Comparison of ENCODE assay signal across 16 cellular contexts in the genomic region with DNA sequence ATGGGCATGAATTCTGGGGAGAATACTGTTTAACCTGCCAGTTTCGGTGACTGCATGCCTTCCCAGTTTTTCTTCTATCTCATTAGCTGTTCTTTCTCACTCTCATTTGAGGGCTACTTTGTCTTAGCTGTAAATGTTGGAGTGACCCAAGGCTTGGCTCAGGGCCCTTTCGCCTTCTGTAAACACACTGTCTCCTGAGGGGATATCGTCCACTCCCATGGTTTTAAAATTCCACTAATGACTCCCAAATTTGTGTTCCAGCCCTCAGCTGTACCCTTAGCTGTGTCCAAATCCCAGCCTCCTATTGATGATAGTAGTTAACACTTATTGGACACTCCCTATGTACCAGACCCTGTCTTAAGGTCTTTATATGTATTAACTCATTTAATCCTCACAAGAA. TPM values are rescaled to one million over a fixed set of nuclear protein-coding genes. Genes with fewer than 3 reads are reported as not detected.
DNase-seq lines count a peak whose midpoint lies in the region; ATAC-seq and TF ChIP-seq lines count a peak whose summit lies in the region.
"Had no signal": no experiment of that assay in that cellular context is flagged by ENCODE, and none has a peak within 500 bp of the region (broad histone marks: within the 10 kb centered on the region; RNA-seq: fewer than 3 reads in every experiment).

No MANE protein-coding gene starts in this region.

- H3K27me3 Mint-ChIP-seq in H9 (ENCODE audit: low read depth) = peaks cover 82% of the 10 kb centered on the region

- no peak overlapping the region for H3K23ac ChIP-seq in H9 (ENCODE audit: insufficient read length, low read depth, low read length)

- no peak overlapping the region for H3K18ac ChIP-seq in H9 (ENCODE audit: insufficient read length, low read depth, low read length)

- peaks cover 7 to 10% of the 10 kb centered on the region in 2 experiments for H3K4me1 Mint-ChIP-seq in H9
- H3K4me1 Mint-ChIP-seq: CD4-positive, alpha-beta memory T cell had no signal

- TF ChIP-seq POLR2A in testis (IDR thresholded peaks at IDR 0.05) = no peak

- no peak overlapping the region for H2BK5ac ChIP-seq in H9 (ENCODE audit: insufficient read length, low read length)

- H2BK20ac ChIP-seq in H9 (ENCODE audit: low read depth, low read length, poor library complexity, severe bottlenecking) = no peak overlapping the region

- no peaks in the 10 kb centered on the region for H3K9me3 ChIP-seq in right atrium auricular region
- H3K9me3 ChIP-seq in testis = no peaks in the 10 kb centered on the region
- no peaks in the 10 kb centered on the region for H3K9me3 ChIP-seq in H9 (ENCODE audit: control insufficient read depth, low read depth, low read length)
- H3K9me3 ChIP-seq: HAP-1 had no signal

- H4K5ac ChIP-seq in H9 (ENCODE audit: insufficient read length, low read depth, low read length) = no peak overlapping the region

- H3K4ac ChIP-seq in H9 (ENCODE audit: low read depth, low read length) = no peak overlapping the region

- H3T11ph ChIP-seq in H9 (ENCODE audit: low read length) = no peak overlapping the region

- H3K27me3 ChIP-seq in right atrium auricular region (no peaks in the 10 kb centered on the region), testis (no peaks in the 10 kb centered on the region), H9 (ENCODE audit: insufficient read depth, low read length) (peaks cover 21% of the 10 kb centered on the region; the same call in 1 of the 2 replicates)

- no peaks in the 10 kb centered on the region; a peak in 1 of 7 replicates for H3K36me3 Mint-ChIP-seq in H9 (ENCODE audit: insufficient read depth in 1 of 3, low read depth in 3 of 3)
- H3K36me3 Mint-ChIP-seq: CD4-positive, alpha-beta memory T cell had no signal

- H2BK12ac ChIP-seq in H9 (ENCODE audit: insufficient read length, low read depth, low read length) = no peak overlapping the region

- no peaks in the 10 kb centered on the region for H4K20me1 ChIP-seq in H9 (ENCODE audit: control insufficient read depth, insufficient read depth, insufficient read length)

- no peak overlapping the region for H3K4me2 ChIP-seq in H9 (ENCODE audit: insufficient read depth, insufficient read length, low read length)
- H3K4me2 ChIP-seq: GM23338 had no signal

- DNase-seq in Right ventricle myocardium inferior (ENCODE audit: missing footprints) (no peak), left cardiac atrium (no peak), left ventricle myocardium superior (no peak), right atrium auricular region (ENCODE audit: low spot score) (no peak), testis (peak; percentile 33), H9 (no peak)
- DNase-seq: C1 segment of cervical spinal cord; Calu3; CD4-positive, alpha-beta memory T cell; COR-L47; DMS53; DMS79 treated with DMSO at 0.1 percent for 48 hours; GF-D8; HFFc6 had no signal

- H4K8ac ChIP-seq in H9 (replicated peaks; ENCODE audit: insufficient read length, low read depth, low read length) = no peak overlapping the region

- H4K91ac ChIP-seq in H9 (ENCODE audit: insufficient read length, low read depth, low read length) = no peak overlapping the region

- H3K23me2 ChIP-seq in H9 (ENCODE audit: insufficient read length, low read depth, low read length, poor library complexity, severe bottlenecking) = no peaks in the 10 kb centered on the region

- ATAC-seq in Right ventricle myocardium inferior (peak; percentile 64), left cardiac atrium (no peak), left ventricle myocardium superior (peak; percentile 54)
- ATAC-seq: GM23338 had no signal

- peaks cover 0 to 3% of the 10 kb centered on the region in 2 experiments; a peak in 2 of 5 replicates for H3K9me3 Mint-ChIP-seq in H9
- H3K9me3 Mint-ChIP-seq: GM23338, HFFc6 had no signal

- H3K4me1 ChIP-seq in right atrium auricular region = no peaks in the 10 kb centered on the region
- no peaks in the 10 kb centered on the region for H3K4me1 ChIP-seq in testis
- H3K4me1 ChIP-seq in H9 (ENCODE audit: insufficient read depth, low read length) = no peaks in the 10 kb centered on the region

- no peak for TF ChIP-seq CTCF in right atrium auricular region (IDR thresholded peaks at IDR 0.05)
- TF ChIP-seq CTCF in testis (IDR thresholded peaks at IDR 0.05) = no peak
- TF ChIP-seq CTCF in H9 (conservative IDR thresholded peaks at IDR 0.05) = no peak

- H3K14ac ChIP-seq in H9 (ENCODE audit: insufficient read depth, low read length) = no peak overlapping the region

- no peak overlapping the region for H3K9ac ChIP-seq in H9 (ENCODE audit: extremely low read depth, insufficient read length, low read length)

- no peak overlapping the region for H3K27ac Mint-ChIP-seq in H9
- H3K27ac Mint-ChIP-seq: CD4-positive, alpha-beta memory T cell; GM23338; HFFc6 had no signal

- H3K27ac ChIP-seq in right atrium auricular region (no peak overlapping the region), testis (no peak overlapping the region), H9 (ENCODE audit: insufficient read length, low read depth, low read length) (no peak overlapping the region)

- H3K56ac ChIP-seq in H9 (ENCODE audit: insufficient read length, low read depth, low read length) = no peak overlapping the region

- no peak overlapping the region for H3K4me3 Mint-ChIP-seq in H9
- H3K4me3 Mint-ChIP-seq: CD4-positive, alpha-beta memory T cell; GM23338; HFFc6 had no signal

- H2AFZ ChIP-seq in H9 (ENCODE audit: low read length) = no peak overlapping the region
- H2AFZ ChIP-seq: GM23338 had no signal

- no peak overlapping the region for H2BK15ac ChIP-seq in H9 (ENCODE audit: low read depth, low read length)

- 69 to 78% methylated on average over 3 of the region's 3 CpGs for WGBS in testis, 2 donors
- no CpG with 5 or more reads among the region's 3 CpGs for WGBS in H9 (ENCODE audit: extremely low coverage, insufficient read length, low lambda C conversion rate)

- no peak overlapping the region for H2AK5ac ChIP-seq in H9 (ENCODE audit: insufficient read length, low read length)

- no peak overlapping the region for H2BK120ac ChIP-seq in H9 (ENCODE audit: low read depth, low read length, poor library complexity, severe bottlenecking)

- no peaks in the 10 kb centered on the region for H3K79me2 ChIP-seq in H9 (ENCODE audit: insufficient read depth, low read length)

- H3K4me3 ChIP-seq in right atrium auricular region = no peak overlapping the region
- H3K4me3 ChIP-seq in testis = no peak overlapping the region
- H3K4me3 ChIP-seq: GM23338, HAP-1 had no signal

- H3K36me3 ChIP-seq in right atrium auricular region (no peaks in the 10 kb centered on the region), testis (ENCODE audit: low read depth, missing control alignments) (no peaks in the 10 kb centered on the region)
- H3K36me3 ChIP-seq: HAP-1 had no signal

- no peaks in the 10 kb centered on the region for H3K79me1 ChIP-seq in H9 (ENCODE audit: insufficient read depth, low read depth, low read length, poor library complexity, severe bottlenecking)

- intact Hi-C loops in Right ventricle myocardium inferior (cut with DNase I) = no loop called here
- intact Hi-C loops in left cardiac atrium (cut with DNase I) = no loop called here
- intact Hi-C loops in left ventricle myocardium superior (cut with micrococcal nuclease) = no loop called here
- intact Hi-C loops in testis (cut with DNase I; ENCODE audit: low total_unique reads) = no loop called here

RNA-seq across cellular contexts. Expression of a gene that starts 14.1 kb away (rescaled TPM):
- total RNA-seq in Right ventricle myocardium inferior = 21.9 TPM
- total RNA-seq in left cardiac atrium = 10 to 100 TPM; 28.3 to 30.4 TPM
- 23.3 TPM for total RNA-seq in left ventricle myocardium superior
- total RNA-seq in right atrium auricular region = 10 to 100 TPM; 18.1 to 29.9 TPM
- 10 to 100 TPM; 39.5 to 40.4 TPM for total RNA-seq in testis
- polyA plus RNA-seq in testis (ENCODE audit: insufficient read depth, low read depth, low replicate concordance) = 30.0 TPM
- 59.1 and 61.4 TPM in 2 replicates for total RNA-seq in H9 (2021)

RNA-seq across cellular contexts. Expression of a gene that starts 39.6 kb away (rescaled TPM):
- 14.6 TPM for total RNA-seq in Right ventricle myocardium inferior
- 10 to 100 TPM; 13.6 to 15.5 TPM for total RNA-seq in left cardiac atrium
- 13.8 TPM for total RNA-seq in left ventricle myocardium superior
- 10 to 100 TPM; 13.2 to 14.1 TPM for total RNA-seq in right atrium auricular region
- 10 to 100 TPM; 29.6 to 39.1 TPM for total RNA-seq in testis
- polyA plus RNA-seq in testis (ENCODE audit: insufficient read depth, low read depth, low replicate concordance) = 31.2 TPM
- 37.9 and 39.0 TPM in 2 replicates for total RNA-seq in H9 (2021)

Comparison
In these comparisons a context has a peak if more than half of its experiments do, and no peak if none do; other contexts are left out.
1. ATAC-seq: peak in Right ventricle myocardium inferior (single experiment) and left ventricle myocardium superior (single experiment); none in left cardiac atrium (0 of 2).